Comparison of ENCODE assay signal across 8 cellular contexts in genomic region chr2:105143467-105144127, GRCh38.
DNase-seq lines count a peak whose midpoint lies in the region; ATAC-seq and TF ChIP-seq lines count a peak whose summit lies in the region.

No MANE protein-coding gene starts in this region.

- CTCF ChIA-PET in mammary epithelial cell (lab: Charles Lee; ENCODE audit: low non-redundant PET), result no interaction called here

- ATAC-seq in lower lobe of right lung, result peak in 1 of 2 donors; percentile 54

- H3K9ac ChIP-seq in OCI-LY3 (ENCODE audit: low read length) (peak overlapping the region; percentile 38), mammary epithelial cell (ENCODE audit: insufficient read depth, low read length) (no peak overlapping the region)

- H3K9me3 ChIP-seq in OCI-LY3 (ENCODE audit: insufficient read depth, low read length), result no peaks in the 10 kb centered on the region
- H3K9me3 ChIP-seq in mammary epithelial cell (replicated peaks; ENCODE audit: insufficient read depth, low read length), result no peaks in the 10 kb centered on the region
- H3K9me3 ChIP-seq in lower lobe of right lung, result no peaks in the 10 kb centered on the region

- 5% methylated on average over 14 of the region's 49 CpGs for WGBS in mammary epithelial cell (ENCODE audit: low coverage, missing lambda C conversion rate)

- in situ Hi-C loops in mammary epithelial cell (cut with MboI; ENCODE audit: low sequenced_read_pairs in 2 of 2), result no loop called here

- H3K79me2 ChIP-seq in OCI-LY3 (ENCODE audit: low read length) (no peaks in the 10 kb centered on the region), mammary epithelial cell (ENCODE audit: insufficient read depth, low read length) (no peaks in the 10 kb centered on the region)

- no TSS peak for BruUV-seq in mammary epithelial cell (replicated peaks; lab: Mats Ljungman, UMichigan)

- H3K36me3 ChIP-seq in OCI-LY3 (replicated peaks; ENCODE audit: low read depth, low read length), result no peaks in the 10 kb centered on the region
- no peaks in the 10 kb centered on the region for H3K36me3 ChIP-seq in mammary epithelial cell (ENCODE audit: insufficient read depth, low read length)
- no peaks in the 10 kb centered on the region for H3K36me3 ChIP-seq in lower lobe of right lung

- intact Hi-C loops in mammary epithelial cell (cut with micrococcal nuclease) (loop anchor here (5.0 kb wide), 1 partner anchor 34 kb away; no protein-coding TSS in a partner anchor), lower lobe of right lung (cut with DNase I) (no loop called here)

- peak; percentile 5 to 13 for DNase-seq in NCI-H524 (lab: John Stamatoyannopoulos, UW)
- DNase-seq in NCI-H524 treated with DMSO at 0.1 percent for 48 hours (lab: John Stamatoyannopoulos, UW), result no peak
- DNase-seq in mammary epithelial cell, result peak; percentile 65
- no peak for DNase-seq in lower lobe of right lung
- DNase-seq in superior temporal gyrus (ENCODE audit: extremely low spot score), result peak; percentile 25
- DNase-seq in GF-D8 (lab: John Stamatoyannopoulos, UW), result no peak
- DNase-seq in NCI-H1694 treated with DMSO at 0.1 percent for 48 hours (lab: John Stamatoyannopoulos, UW), result no peak

- H3K4me2 ChIP-seq in OCI-LY3 (ENCODE audit: low read length), result peak overlapping the region; percentile 92
- peak overlapping the region; percentile 65 for H3K4me2 ChIP-seq in mammary epithelial cell (ENCODE audit: insufficient read depth, low read depth, low read length)

- dilution Hi-C loops in mammary epithelial cell (cut with HindIII; ENCODE audit: low sequenced_read_pairs), result no loop called here

- peak overlapping the region; percentile 79 for H3K4me3 ChIP-seq in OCI-LY3 (ENCODE audit: low read length)
- H3K4me3 ChIP-seq in mammary epithelial cell (replicated peaks in 1 of 3; ENCODE audit: insufficient read depth in 1 of 3, low read depth in 2 of 3, low read length in 3 of 3), result peak overlapping the region; percentile 54 to 86 (median 62)
- H3K4me3 ChIP-seq in lower lobe of right lung, result peak overlapping the region; percentile 33

- H3K27me3 ChIP-seq in OCI-LY3 (ENCODE audit: low read depth, low read length), result peaks cover 23% of the 10 kb centered on the region; the same call in 1 of the 2 replicates
- H3K27me3 ChIP-seq in mammary epithelial cell (ENCODE audit: insufficient read depth, low read length), result peaks cover 1% of the 10 kb centered on the region
- H3K27me3 ChIP-seq in lower lobe of right lung (ENCODE audit: low read depth), result peaks cover 37% of the 10 kb centered on the region

- TF ChIP-seq CTCF in OCI-LY3 (IDR thresholded peaks at IDR 0.05; ENCODE audit: low read depth, low read length) (no peak), mammary epithelial cell (conservative IDR thresholded peaks at IDR 0.05 in 1 of 2, IDR thresholded peaks at IDR 0.05 in 1 of 2; ENCODE audit: extremely low read depth in 1 of 2, insufficient read depth in 1 of 2, low read depth in 1 of 2, low read length in 2 of 2) (no peak), lower lobe of right lung (IDR thresholded peaks at IDR 0.05) (no peak)

- no peaks in the 10 kb centered on the region for H4K20me1 ChIP-seq in OCI-LY3 (ENCODE audit: insufficient read depth, low read length)
- no peaks in the 10 kb centered on the region for H4K20me1 ChIP-seq in mammary epithelial cell (ENCODE audit: insufficient read depth, low read length)

- H3K4me1 ChIP-seq in OCI-LY3 (ENCODE audit: low read length), result peaks cover 24% of the 10 kb centered on the region
- H3K4me1 ChIP-seq in mammary epithelial cell (ENCODE audit: insufficient read depth, low read length), result no peaks in the 10 kb centered on the region
- H3K4me1 ChIP-seq in lower lobe of right lung, result no peaks in the 10 kb centered on the region

- H3K27ac ChIP-seq in OCI-LY3 (ENCODE audit: low read length) (no peak overlapping the region), mammary epithelial cell (ENCODE audit: insufficient read depth, low read depth, low read length) (no peak overlapping the region), lower lobe of right lung (no peak overlapping the region)

- H2AFZ ChIP-seq in OCI-LY3 (ENCODE audit: low read depth, low read length) (peak overlapping the region; percentile 69; the same call in 1 of the 2 replicates), mammary epithelial cell (ENCODE audit: low read depth, low read length) (peak overlapping the region; percentile 79)

Comparison
In these comparisons a context has a peak if more than half of its experiments do, and no peak if none do; other contexts are left out.
1. DNase-seq: peak in NCI-H524 (2 of 2), mammary epithelial cell (single experiment) and superior temporal gyrus (single experiment); none in NCI-H524 treated with DMSO at 0.1 percent for 48 hours (single experiment), lower lobe of right lung (single experiment), GF-D8 (single experiment) and NCI-H1694 treated with DMSO at 0.1 percent for 48 hours (single experiment).
2. Peak in every context shown above with its lines, with median percentiles within 50 percentile points of each other: H3K4me3 ChIP-seq.